ENCODE assay signal across 25 cellular contexts in the genomic region with DNA sequence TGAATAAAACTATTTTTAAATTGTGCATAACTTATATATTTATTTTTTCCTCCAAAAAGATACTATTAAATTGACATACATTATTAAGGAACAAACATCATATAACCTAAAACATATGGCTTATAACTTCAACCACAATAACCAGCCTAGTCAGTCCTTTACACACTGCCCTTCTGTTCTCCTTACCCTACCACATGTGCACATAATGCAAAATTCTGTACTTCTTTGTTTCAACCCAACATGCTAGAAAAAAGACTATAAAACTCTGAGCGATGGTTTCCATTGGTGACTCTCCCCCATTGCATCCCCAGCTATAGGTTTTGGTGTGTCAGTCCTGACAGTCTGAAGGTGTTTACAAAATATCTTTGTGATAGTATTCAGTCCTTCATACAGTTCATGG. TPM values are rescaled to one million over a fixed set of nuclear protein-coding genes. Genes with fewer than 3 reads are reported as not detected.
"Had no signal": no experiment of that assay in that cellular context is flagged by ENCODE, and none has a peak within 500 bp of the region (broad histone marks: within the 10 kb centered on the region; RNA-seq: fewer than 3 reads in every experiment).

No MANE protein-coding gene starts in this region.

- H3K27ac ChIP-seq: neural progenitor cell, ovary, parathyroid adenoma, psoas muscle, right lobe of liver, sigmoid colon, suprapubic skin, testis, tibial artery, transverse colon, upper lobe of right lung, uterus had no signal

- H3K4me2 ChIP-seq: neural progenitor cell had no signal

- H3K9me3 ChIP-seq: ovary, psoas muscle, right lobe of liver, sigmoid colon, suprapubic skin, testis, tibial artery, transverse colon, upper lobe of right lung, uterus had no signal

- H3K79me2 ChIP-seq: parathyroid adenoma had no signal

- FAIRE-seq: small intestine had no signal

- H3K36me3 ChIP-seq: neural progenitor cell, ovary, right lobe of liver, sigmoid colon, suprapubic skin, tibial artery, transverse colon, upper lobe of right lung, uterus had no signal

- H2AFZ ChIP-seq: neural progenitor cell had no signal

- H3K4me3 ChIP-seq: neural progenitor cell, ovary, psoas muscle, right lobe of liver, sigmoid colon, suprapubic skin, testis, tibial artery, transverse colon, upper lobe of right lung, uterus had no signal

- H3K4me1 ChIP-seq: neural progenitor cell, parathyroid adenoma, psoas muscle, right lobe of liver, sigmoid colon, testis, tibial artery, transverse colon, upper lobe of right lung, uterus had no signal

- H3K27me3 ChIP-seq: neural progenitor cell, ovary, right lobe of liver, sigmoid colon, suprapubic skin, testis, tibial artery, transverse colon, upper lobe of right lung, uterus had no signal

- H3K9ac ChIP-seq: neural progenitor cell, parathyroid adenoma had no signal

- ATAC-seq: natural killer cell; psoas muscle; right cardiac atrium; right lobe of liver; stimulated activated effector memory CD8-positive, alpha-beta T cell treated with anti-CD3 and anti-CD28 coated beads, Interleukin-12 subunit alpha, Interleukin-12 subunit beta, amount 100 ng/mL, for 72 hours; stimulated activated naive B cell treated with anti-CD40 and anti-IgM and Interleukin-4, amounts not matched to agents 10 μg/mL and 1 μg/mL and 100 μg/mL, for 72 hours; upper lobe of right lung had no signal

- DNase-seq: natural killer cell; occipital lobe; ovary; posterior cingulate gyrus; psoas muscle; right cardiac atrium; right lobe of liver; sigmoid colon; small intestine; stimulated activated CD4-positive, alpha-beta T cell treated with anti-CD3 and anti-CD28 coated beads, Interleukin-15, amount 100 ng/mL, for 24 hours; stimulated activated CD4-positive, alpha-beta T cell treated with anti-CD3 and anti-CD28 coated beads, Interleukin-2, amount 100 ng/mL, for 24 hours; stimulated activated CD4-positive, alpha-beta T cell treated with anti-CD3 and anti-CD28 coated beads, Interleukin-2, amount 100 ng/mL, for 48 hours; stimulated activated CD4-positive, alpha-beta T cell treated with anti-CD3 and anti-CD28 coated beads, Interleukin-4, amount 100 ng/mL, for 24 hours; stimulated activated naive B cell treated with anti-CD40 and anti-IgM and Interleukin-4, amounts not matched to agents 10 μg/mL and 1 μg/mL and 100 μg/mL, for 72 hours; stimulated activated naive CD4-positive, alpha-beta T cell treated with Interleukin-2 at 50 U/mL for 16 hours; substantia nigra; testis; tibial artery; transverse colon; upper lobe of right lung; uterus had no signal

RNA-seq across cellular contexts. Expression of a gene that starts 42.3 kb away (rescaled TPM):
- total RNA-seq: natural killer cell had no signal
